ENCODE assay signal across 18 cellular contexts in genomic region chr14:38150075-38150474, GRCh38. TPM values are rescaled to one million over a fixed set of nuclear protein-coding genes. Genes with fewer than 3 reads are reported as not detected.
A peak's percentile ranks its signal among the peaks of the same experiment; 100 is the strongest.
DNase-seq lines count a peak whose midpoint lies in the region; ATAC-seq and TF ChIP-seq lines count a peak whose summit lies in the region.
"Had no signal": no experiment of that assay in that cellular context is flagged by ENCODE, and none has a peak within 500 bp of the region (broad histone marks: within the 10 kb centered on the region; RNA-seq: fewer than 3 reads in every experiment).

No MANE protein-coding gene starts in this region.

- H3K4me3 Mint-ChIP-seq in central memory CD8-positive, alpha-beta T cell = no peak overlapping the region
- H3K4me3 Mint-ChIP-seq in Caco-2 (ENCODE audit: unreplicated experiment) = no peak overlapping the region
- H3K4me3 Mint-ChIP-seq: CD4-positive, CD25-positive, alpha-beta regulatory T cell; H9; IgD-negative memory B cell had no signal

- H3K27me3 Mint-ChIP-seq in central memory CD8-positive, alpha-beta T cell = no peaks in the 10 kb centered on the region
- peaks cover 17% of the 10 kb centered on the region for H3K27me3 Mint-ChIP-seq in Caco-2 (ENCODE audit: insufficient read depth, unreplicated experiment)
- H3K27me3 Mint-ChIP-seq: IgD-negative memory B cell had no signal

- H3K4me1 ChIP-seq in OCI-LY1 (ENCODE audit: insufficient read depth, low read length, severe bottlenecking) = peaks cover 51% of the 10 kb centered on the region
- no peaks in the 10 kb centered on the region for H3K4me1 ChIP-seq in Caco-2

- ATAC-seq in central memory CD8-positive, alpha-beta T cell (replicated peaks; ENCODE audit: extremely low read depth, poor library complexity, severe bottlenecking) = no peak

- H3K27ac Mint-ChIP-seq in central memory CD8-positive, alpha-beta T cell (ENCODE audit: low read depth) = peak overlapping the region; percentile 44
- no peak overlapping the region for H3K27ac Mint-ChIP-seq in Caco-2 (ENCODE audit: unreplicated experiment)
- H3K27ac Mint-ChIP-seq: CD4-positive, CD25-positive, alpha-beta regulatory T cell; H9; IgD-negative memory B cell had no signal

- DNase-seq in ELR (ENCODE audit: low read depth) = peak; percentile 33
- no peak for DNase-seq in central memory CD8-positive, alpha-beta T cell (ENCODE audit: low spot score in 2 of 2)
- DNase-seq in renal cortical epithelial cell (ENCODE audit: low read depth) = peak; percentile 28
- DNase-seq in activated gamma-delta T cell (lab: John Stamatoyannopoulos, UW) = no peak
- DNase-seq in Caco-2 = no peak
- no peak for DNase-seq in head of caudate nucleus
- DNase-seq: AML-193, H9, MV-4-11, NCI-H1417 treated with DMSO at 0.1 percent for 48 hours, NCI-H2029, NCI-H510A, NCI-H82, SIG-M5 had no signal

- H3K4me1 Mint-ChIP-seq in central memory CD8-positive, alpha-beta T cell = peaks cover 5% of the 10 kb centered on the region
- H3K4me1 Mint-ChIP-seq in Caco-2 (ENCODE audit: low read depth, unreplicated experiment) = no peaks in the 10 kb centered on the region
- H3K4me1 Mint-ChIP-seq: H9, IgD-negative memory B cell had no signal

- POLR2A ChIA-PET in Caco-2 (lab: Charles Lee) = no interaction called here

- H4K20me1 ChIP-seq in OCI-LY1 (ENCODE audit: insufficient read depth, low read length) = no peaks in the 10 kb centered on the region

- H3K36me3 ChIP-seq in OCI-LY1 (ENCODE audit: insufficient read depth, low read length) (no peaks in the 10 kb centered on the region), Caco-2 (ENCODE audit: control insufficient read depth, insufficient read depth, low read length) (no peaks in the 10 kb centered on the region)

- CTCF ChIA-PET in Caco-2 (lab: Charles Lee) = no interaction called here

- intact Hi-C loops in Caco-2 (cut with micrococcal nuclease; ENCODE audit: unreplicated experiment) = no loop called here
- intact Hi-C loops in head of caudate nucleus (cut with DNase I) = no loop called here

- BruUV-seq in Caco-2 (replicated peaks; lab: Mats Ljungman, UMichigan) = no TSS peak

- H3K9me3 Mint-ChIP-seq in central memory CD8-positive, alpha-beta T cell = no peaks in the 10 kb centered on the region
- no peaks in the 10 kb centered on the region for H3K9me3 Mint-ChIP-seq in Caco-2 (ENCODE audit: unreplicated experiment)
- H3K9me3 Mint-ChIP-seq: H9 had no signal

- no peaks in the 10 kb centered on the region for H3K9me2 ChIP-seq in OCI-LY1 (ENCODE audit: low read depth, low read length)

- TF ChIP-seq CTCF in OCI-LY1 (IDR thresholded peaks at IDR 0.05; ENCODE audit: low read length) = peak; percentile 32; the same call in 1 of the 2 replicates
- no peak for TF ChIP-seq CTCF in Caco-2 (IDR thresholded peaks at IDR 0.05; ENCODE audit: insufficient read depth in 1 of 2, low read depth in 1 of 2, low read length in 1 of 2, severe bottlenecking in 1 of 2, unreplicated experiment in 1 of 2)

- H3K27me3 ChIP-seq in OCI-LY1 (ENCODE audit: insufficient read depth, low read length) = no peaks in the 10 kb centered on the region
- H3K27me3 ChIP-seq in Caco-2 (replicated peaks; ENCODE audit: control insufficient read depth, insufficient read depth, low read length) = no peaks in the 10 kb centered on the region

- H3F3A ChIP-seq in OCI-LY1 (ENCODE audit: insufficient read depth, low read length) = no peaks in the 10 kb centered on the region

- no peaks in the 10 kb centered on the region for H3K36me3 Mint-ChIP-seq in central memory CD8-positive, alpha-beta T cell (ENCODE audit: insufficient read depth)
- H3K36me3 Mint-ChIP-seq in Caco-2 (ENCODE audit: insufficient read depth, unreplicated experiment) = no peaks in the 10 kb centered on the region
- H3K36me3 Mint-ChIP-seq: CD4-positive, CD25-positive, alpha-beta regulatory T cell; IgD-negative memory B cell had no signal

- H2AFZ ChIP-seq in OCI-LY1 (ENCODE audit: low read length) = peak overlapping the region; percentile 28

- H3K9ac ChIP-seq in OCI-LY1 (ENCODE audit: low read length) = no peak overlapping the region; the same call in 1 of the 2 replicates

- no peak overlapping the region for H3K4me2 ChIP-seq in OCI-LY1 (ENCODE audit: low read length)

- peak overlapping the region; percentile 19 for H3K27ac ChIP-seq in OCI-LY1 (ENCODE audit: low read depth, low read length, poor library complexity, severe bottlenecking)

- H3K79me2 ChIP-seq in OCI-LY1 (ENCODE audit: insufficient read depth, low read length) = no peaks in the 10 kb centered on the region

- H3K9me3 ChIP-seq in OCI-LY1 (ENCODE audit: low read length) = peaks cover 4% of the 10 kb centered on the region; the same call in 1 of the 2 replicates
- H3K9me3 ChIP-seq in Caco-2 = no peaks in the 10 kb centered on the region

- H3K4me3 ChIP-seq in OCI-LY1 (ENCODE audit: low read depth, low read length, poor library complexity, severe bottlenecking) (no peak overlapping the region), Caco-2 (ENCODE audit: low read depth, low read length) (no peak overlapping the region)

RNA-seq across cellular contexts. Expression of gene SSTR1, which starts 57.6 kb away (rescaled TPM):
- 0.15 and 0.17 TPM in 2 replicates for total RNA-seq in renal cortical epithelial cell
- total RNA-seq in Caco-2 (2022) = 8.5 and 9.6 TPM in 2 replicates
- total RNA-seq: CD4-positive, CD25-positive, alpha-beta regulatory T cell; HT1080 had no signal

Comparison
In these comparisons a context has a peak if more than half of its experiments do, and no peak if none do; other contexts are left out.
1. DNase-seq: peak in ELR (single experiment) and renal cortical epithelial cell (single experiment); none in central memory CD8-positive, alpha-beta T cell (0 of 2), activated gamma-delta T cell (single experiment), Caco-2 (0 of 2) and head of caudate nucleus (0 of 42).